In genomic region chr22:33130473-33130872, GRCh38 we compare ENCODE assay signal across 1 cellular context.
TF ChIP-seq lines count a peak whose summit lies in the region.

No MANE protein-coding gene starts in this region.

TF ChIP-seq in HepG2, 621 proteins besides CTCF, POLR2A, EP300 and RAD21 (continued from another document and continues in another):
- peak; percentile 51; the same call in 1 of the 2 replicates for TF ChIP-seq ZGPAT (CRISPR knock-in tag; IDR thresholded peaks at IDR 0.05)
- TF ChIP-seq ZEB1 (IDR thresholded peaks at IDR 0.05; ENCODE audit: insufficient replicate concordance, low read depth), result peak; percentile 60
- no peak for TF ChIP-seq GZF1 (CRISPR knock-in tag; IDR thresholded peaks at IDR 0.05)
- peak; percentile 57; the same call in 1 of the 2 replicates for TF ChIP-seq FOXO1 (CRISPR knock-in tag; IDR thresholded peaks at IDR 0.05)
- no peak for TF ChIP-seq ZBTB10 (CRISPR knock-in tag; IDR thresholded peaks at IDR 0.05; ENCODE audit: borderline replicate concordance)
- no peak for TF ChIP-seq ZNF547 (CRISPR knock-in tag; IDR thresholded peaks at IDR 0.05)
- TF ChIP-seq CREM (IDR thresholded peaks at IDR 0.05), result peak; percentile 42; the same call in 1 of the 2 replicates
- no peak for TF ChIP-seq CREM (CRISPR knock-in tag; IDR thresholded peaks at IDR 0.05)
- no peak for TF ChIP-seq CHD2 (IDR thresholded peaks at IDR 0.05; ENCODE audit: low read depth, low read length)
- TF ChIP-seq PHF5A (CRISPR knock-in tag; IDR thresholded peaks at IDR 0.05; ENCODE audit: low read depth, unreplicated experiment), result no peak
- TF ChIP-seq TFE3 (CRISPR knock-in tag; IDR thresholded peaks at IDR 0.05), result 0 out of 2 replicates have a peak, but pooled peaks have one; percentile 27
- peak; percentile 58 for TF ChIP-seq MAFF (IDR thresholded peaks at IDR 0.05; ENCODE audit: low read depth, low read length)
- no peak for TF ChIP-seq NFATC3 (CRISPR knock-in tag; IDR thresholded peaks at IDR 0.05)
- no peak for TF ChIP-seq THAP8 (CRISPR knock-in tag; IDR thresholded peaks at IDR 0.05; ENCODE audit: borderline replicate concordance)
- peak; percentile 91 for TF ChIP-seq ZNF121 (CRISPR knock-in tag; IDR thresholded peaks at IDR 0.05)
- TF ChIP-seq SSRP1 (CRISPR knock-in tag; IDR thresholded peaks at IDR 0.05), result no peak
- no peak for TF ChIP-seq TAF15 (IDR thresholded peaks at IDR 0.05; ENCODE audit: low read depth, low read length, poor library complexity, severe bottlenecking)
- peak; percentile 26; the same call in 1 of the 2 replicates for TF ChIP-seq ISL2 (CRISPR knock-in tag; IDR thresholded peaks at IDR 0.05)
- no peak for TF ChIP-seq ZBTB2 (CRISPR knock-in tag; IDR thresholded peaks at IDR 0.05; ENCODE audit: low read depth)
- TF ChIP-seq SNAPC2 (CRISPR knock-in tag; IDR thresholded peaks at IDR 0.05), result no peak
- no peak for TF ChIP-seq ZNF772 (CRISPR knock-in tag; IDR thresholded peaks at IDR 0.05)
- 0 out of 2 replicates have a peak, but pooled peaks have one; percentile 35 for TF ChIP-seq HNF4G (IDR thresholded peaks at IDR 0.05; ENCODE audit: borderline replicate concordance, low read depth, low read length)
- TF ChIP-seq HNF4G (CRISPR knock-in tag; IDR thresholded peaks at IDR 0.05; ENCODE audit: borderline replicate concordance, low read depth), result no peak
- peak; percentile 89 for TF ChIP-seq FOXA3 (CRISPR knock-in tag; IDR thresholded peaks at IDR 0.05)
- TF ChIP-seq TP53 (CRISPR knock-in tag; conservative IDR thresholded peaks at IDR 0.05), result no peak
- no peak for TF ChIP-seq TOE1 (CRISPR knock-in tag; IDR thresholded peaks at IDR 0.05)
- TF ChIP-seq ZNF577 (CRISPR knock-in tag; IDR thresholded peaks at IDR 0.05; ENCODE audit: borderline replicate concordance, low read depth), result no peak
- TF ChIP-seq NCOA2 (CRISPR knock-in tag; IDR thresholded peaks at IDR 0.05), result peak; percentile 79
- TF ChIP-seq ZNF432 (CRISPR knock-in tag; IDR thresholded peaks at IDR 0.05; ENCODE audit: borderline replicate concordance), result no peak
- no peak for TF ChIP-seq MXD1 (CRISPR knock-in tag; IDR thresholded peaks at IDR 0.05)
- no peak for TF ChIP-seq PRPF4 (IDR thresholded peaks at IDR 0.05; ENCODE audit: low read depth, low read length, poor library complexity, severe bottlenecking)
- TF ChIP-seq CBFB (CRISPR knock-in tag; IDR thresholded peaks at IDR 0.05), result no peak
- peak; percentile 86 for TF ChIP-seq HNF1B (CRISPR knock-in tag; IDR thresholded peaks at IDR 0.05)
- TF ChIP-seq ZNF280D (CRISPR knock-in tag; IDR thresholded peaks at IDR 0.05), result no peak
- TF ChIP-seq AGO2 (optimal IDR thresholded peaks at IDR 0.05; ENCODE audit: low read depth, low read length), result no peak
- TF ChIP-seq U2AF2 (IDR thresholded peaks at IDR 0.05; ENCODE audit: low read depth, low read length), result no peak
- TF ChIP-seq ZNF530 (CRISPR knock-in tag; IDR thresholded peaks at IDR 0.05; ENCODE audit: low read depth), result no peak
- TF ChIP-seq ZNF225 (CRISPR knock-in tag; IDR thresholded peaks at IDR 0.05), result no peak
- TF ChIP-seq ATM (IDR thresholded peaks at IDR 0.05; ENCODE audit: borderline replicate concordance), result no peak
- no peak for TF ChIP-seq ISX (CRISPR knock-in tag; conservative IDR thresholded peaks at IDR 0.05)
- TF ChIP-seq TEAD3 (CRISPR knock-in tag; optimal IDR thresholded peaks at IDR 0.05; ENCODE audit: borderline replicate concordance), result peak; percentile 62
- no peak for TF ChIP-seq ZNF619 (CRISPR knock-in tag; IDR thresholded peaks at IDR 0.05)
- 0 out of 2 replicates have a peak, but pooled peaks have one; percentile 29 for TF ChIP-seq HOMEZ (CRISPR knock-in tag; IDR thresholded peaks at IDR 0.05; ENCODE audit: low read depth)
- TF ChIP-seq BCL6 (CRISPR knock-in tag; IDR thresholded peaks at IDR 0.05), result peak; percentile 91
- TF ChIP-seq POGK (CRISPR knock-in tag; conservative IDR thresholded peaks at IDR 0.05), result no peak
- no peak for TF ChIP-seq RFX5 (IDR thresholded peaks at IDR 0.05; ENCODE audit: low read depth, low read length)
- TF ChIP-seq ZNF749 (CRISPR knock-in tag; IDR thresholded peaks at IDR 0.05; ENCODE audit: borderline replicate concordance), result no peak
- 0 out of 2 replicates have a peak, but pooled peaks have one; percentile 51 for TF ChIP-seq ERF (CRISPR knock-in tag; IDR thresholded peaks at IDR 0.05)
- TF ChIP-seq ZFP37 (CRISPR knock-in tag; IDR thresholded peaks at IDR 0.05; ENCODE audit: borderline replicate concordance), result no peak
- no peak for TF ChIP-seq ZNF468 (CRISPR knock-in tag; IDR thresholded peaks at IDR 0.05)
- peak; percentile 97 for TF ChIP-seq NR2F2 (IDR thresholded peaks at IDR 0.05; ENCODE audit: borderline replicate concordance, low read depth)
- TF ChIP-seq E2F5 (CRISPR knock-in tag; conservative IDR thresholded peaks at IDR 0.05), result no peak
